1 cellular context compared by ENCODE assay signal in the genomic region with DNA sequence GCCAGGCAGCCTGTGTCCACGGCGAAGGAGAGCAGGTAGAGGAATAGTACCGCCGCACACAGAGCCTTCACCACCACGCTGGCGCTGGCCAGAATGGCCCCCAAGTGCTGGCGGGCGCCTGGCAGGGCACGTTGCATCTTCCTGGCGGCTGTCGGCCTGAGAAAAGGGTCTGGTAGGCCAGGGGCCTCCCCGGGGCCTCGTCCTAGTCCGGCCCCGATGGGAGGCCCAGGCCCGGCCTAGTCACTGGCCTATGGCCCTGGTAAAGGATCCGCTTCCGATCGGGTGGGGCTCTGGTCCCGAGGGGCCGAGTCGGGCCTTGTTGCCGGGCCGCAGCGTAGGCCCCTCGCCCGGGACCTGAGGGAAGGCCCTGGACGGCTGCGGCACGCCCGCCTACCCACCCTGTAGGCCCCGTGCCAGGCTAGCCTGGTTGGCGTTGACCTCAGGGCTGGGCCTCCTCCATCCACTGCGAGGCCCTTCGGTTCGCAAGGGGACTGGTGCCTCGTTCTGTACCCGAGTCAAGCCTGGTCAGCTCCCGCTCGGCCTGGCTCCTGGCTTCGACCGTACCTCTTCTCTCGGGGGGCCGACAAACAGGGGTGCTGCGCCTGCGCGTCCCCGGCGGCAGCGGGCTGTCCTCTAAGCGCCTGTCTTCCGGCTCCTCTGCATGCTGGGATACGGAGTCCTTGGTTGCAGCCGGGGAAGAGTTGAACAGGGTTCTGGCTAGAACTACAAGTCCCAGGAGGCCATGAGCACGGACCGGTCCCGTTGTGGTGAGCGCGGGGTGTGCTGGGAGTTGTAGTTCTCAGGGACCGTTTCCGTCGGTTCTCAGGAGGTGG.
TF ChIP-seq lines count a peak whose summit lies in the region.

TMEM115 (minus strand) TSS at position 595 of the 833 bp plus-strand sequence; CDS start at position 137, 458 bp downstream.

TF ChIP-seq in HepG2, 621 proteins besides CTCF, POLR2A, EP300 and RAD21 (continued from another document and continues in another):
- TF ChIP-seq PHF5A (CRISPR knock-in tag; IDR thresholded peaks at IDR 0.05; ENCODE audit: low read depth, unreplicated experiment) (peak; percentile 72), SKI (IDR thresholded peaks at IDR 0.05; ENCODE audit: partially characterized antibody) (no peak), GZF1 (CRISPR knock-in tag; IDR thresholded peaks at IDR 0.05) (peak; percentile 50; the same call in 1 of the 2 replicates), MXI1 (IDR thresholded peaks at IDR 0.05; ENCODE audit: borderline replicate concordance, low read depth, low read length) (peak; percentile 76; the same call in 1 of the 3 replicates), NFYB (CRISPR knock-in tag; IDR thresholded peaks at IDR 0.05) (peak; percentile 51; the same call in 1 of the 2 replicates), ZNF558 (CRISPR knock-in tag; IDR thresholded peaks at IDR 0.05; ENCODE audit: borderline replicate concordance) (peak; percentile 42; the same call in 1 of the 2 replicates), POLR2G (IDR thresholded peaks at IDR 0.05; ENCODE audit: low read depth, low read length) (peak; percentile 84), ZNF598 (CRISPR knock-in tag; IDR thresholded peaks at IDR 0.05; ENCODE audit: borderline replicate concordance) (peak; percentile 70; the same call in 1 of the 2 replicates), MIXL1 (CRISPR knock-in tag; IDR thresholded peaks at IDR 0.05) (no peak), KMT2A (CRISPR knock-in tag; IDR thresholded peaks at IDR 0.05) (peak; percentile 93), NFE2 (CRISPR knock-in tag; IDR thresholded peaks at IDR 0.05) (no peak), ZNF354B (CRISPR knock-in tag; IDR thresholded peaks at IDR 0.05) (no peak), ZNF552 (CRISPR knock-in tag; IDR thresholded peaks at IDR 0.05; ENCODE audit: borderline replicate concordance) (peak; percentile 87; the same call in 1 of the 2 replicates), ETV6 (CRISPR knock-in tag; conservative IDR thresholded peaks at IDR 0.05) (0 out of 2 replicates have a peak, but pooled peaks have one; percentile 18), SALL1 (CRISPR knock-in tag; IDR thresholded peaks at IDR 0.05) (peak; percentile 82), ZFP82 (CRISPR knock-in tag; IDR thresholded peaks at IDR 0.05; ENCODE audit: borderline replicate concordance) (peak; percentile 68; the same call in 1 of the 2 replicates), ZNF124 (CRISPR knock-in tag; IDR thresholded peaks at IDR 0.05) (no peak; the same call in 1 of the 2 replicates), POGZ (CRISPR knock-in tag; IDR thresholded peaks at IDR 0.05) (no peak; the same call in 1 of the 2 replicates), BHLHE40 (IDR thresholded peaks at IDR 0.05; ENCODE audit: low read length) (peak; percentile 23; the same call in 1 of the 2 replicates), ZNF572 (CRISPR knock-in tag; IDR thresholded peaks at IDR 0.05) (no peak), ZSCAN25 (CRISPR knock-in tag; IDR thresholded peaks at IDR 0.05) (0 out of 2 replicates have a peak, but pooled peaks have one; percentile 55), RBFOX2 (IDR thresholded peaks at IDR 0.05; ENCODE audit: low read depth, low read length) (peak; percentile 89), CHCHD3 (CRISPR knock-in tag; IDR thresholded peaks at IDR 0.05) (0 out of 2 replicates have a peak, but pooled peaks have one; percentile 39), ZNF446 (CRISPR knock-in tag; IDR thresholded peaks at IDR 0.05) (no peak; the same call in 1 of the 2 replicates), HMG20A (CRISPR knock-in tag; IDR thresholded peaks at IDR 0.05; ENCODE audit: borderline replicate concordance) (no peak), ELF3 (CRISPR knock-in tag; IDR thresholded peaks at IDR 0.05) (peak; percentile 92), ZNF839 (CRISPR knock-in tag; IDR thresholded peaks at IDR 0.05; ENCODE audit: borderline replicate concordance) (no peak), SP5 (CRISPR knock-in tag; IDR thresholded peaks at IDR 0.05; ENCODE audit: borderline replicate concordance, low read depth) (peak; percentile 8; the same call in 1 of the 2 replicates), POGK (CRISPR knock-in tag; conservative IDR thresholded peaks at IDR 0.05) (peak; percentile 92), ZNF564 (CRISPR knock-in tag; IDR thresholded peaks at IDR 0.05) (no peak), ZNF674 (CRISPR knock-in tag; IDR thresholded peaks at IDR 0.05; ENCODE audit: low read depth) (no peak; the same call in 1 of the 2 replicates), KLF15 (CRISPR knock-in tag; IDR thresholded peaks at IDR 0.05; ENCODE audit: borderline replicate concordance) (no peak), TAF1 (CRISPR knock-in tag; IDR thresholded peaks at IDR 0.05) (peak; percentile 79), KLF9 (CRISPR knock-in tag; IDR thresholded peaks at IDR 0.05; ENCODE audit: low read depth) (no peak), ARNT2 (CRISPR knock-in tag; IDR thresholded peaks at IDR 0.05; ENCODE audit: low read depth) (peak; percentile 87), ZZZ3 (CRISPR knock-in tag; IDR thresholded peaks at IDR 0.05; ENCODE audit: borderline replicate concordance) (peak; percentile 93; the same call in 1 of the 2 replicates), DNMT1 (CRISPR knock-in tag; IDR thresholded peaks at IDR 0.05) (peak; percentile 58; the same call in 1 of the 2 replicates), SPEN (CRISPR knock-in tag; IDR thresholded peaks at IDR 0.05; ENCODE audit: low read depth) (peak; percentile 97), DDIT3 (CRISPR knock-in tag; IDR thresholded peaks at IDR 0.05) (no peak), JDP2 (CRISPR knock-in tag; IDR thresholded peaks at IDR 0.05; ENCODE audit: borderline replicate concordance) (no peak), BRD4 (CRISPR knock-in tag; IDR thresholded peaks at IDR 0.05) (0 out of 2 replicates have a peak, but pooled peaks have one; percentile 82), ZNF619 (CRISPR knock-in tag; IDR thresholded peaks at IDR 0.05) (peak; percentile 72; the same call in 1 of the 2 replicates), SMAD9 (CRISPR knock-in tag; IDR thresholded peaks at IDR 0.05) (peak; percentile 35; the same call in 1 of the 2 replicates), ZNF331 (CRISPR knock-in tag; IDR thresholded peaks at IDR 0.05) (peak; percentile 54), ZFP36L2 (CRISPR knock-in tag; IDR thresholded peaks at IDR 0.05) (0 out of 2 replicates have a peak, but pooled peaks have one; percentile 67), FOSL2 (CRISPR knock-in tag; IDR thresholded peaks at IDR 0.05) (peak; percentile 26; the same call in 1 of the 2 replicates), MED1 (CRISPR knock-in tag; IDR thresholded peaks at IDR 0.05) (peak; percentile 59), YEATS4 (CRISPR knock-in tag; IDR thresholded peaks at IDR 0.05; ENCODE audit: borderline replicate concordance) (peak; percentile 67; the same call in 1 of the 2 replicates), ZNF615 (CRISPR knock-in tag; IDR thresholded peaks at IDR 0.05; ENCODE audit: borderline replicate concordance) (no peak), ZNF292 (CRISPR knock-in tag; IDR thresholded peaks at IDR 0.05; ENCODE audit: borderline replicate concordance, low read depth) (no peak), SP2 (CRISPR knock-in tag; IDR thresholded peaks at IDR 0.05) (0 out of 2 replicates have a peak, but pooled peaks have one; percentile 1), MTERF4 (CRISPR knock-in tag; IDR thresholded peaks at IDR 0.05) (no peak), TFDP2 (CRISPR knock-in tag; IDR thresholded peaks at IDR 0.05) (peak; percentile 42; the same call in 1 of the 2 replicates), FOXP4 (CRISPR knock-in tag; IDR thresholded peaks at IDR 0.05) (peak; percentile 32; the same call in 1 of the 2 replicates), ZNF350 (CRISPR knock-in tag; IDR thresholded peaks at IDR 0.05; ENCODE audit: borderline replicate concordance, low read depth) (peak; percentile 57), ADNP (CRISPR knock-in tag; IDR thresholded peaks at IDR 0.05) (no peak), RXRA (CRISPR knock-in tag; IDR thresholded peaks at IDR 0.05) (peak; percentile 43; the same call in 1 of the 2 replicates)
- TF ChIP-seq, protein P1, sequence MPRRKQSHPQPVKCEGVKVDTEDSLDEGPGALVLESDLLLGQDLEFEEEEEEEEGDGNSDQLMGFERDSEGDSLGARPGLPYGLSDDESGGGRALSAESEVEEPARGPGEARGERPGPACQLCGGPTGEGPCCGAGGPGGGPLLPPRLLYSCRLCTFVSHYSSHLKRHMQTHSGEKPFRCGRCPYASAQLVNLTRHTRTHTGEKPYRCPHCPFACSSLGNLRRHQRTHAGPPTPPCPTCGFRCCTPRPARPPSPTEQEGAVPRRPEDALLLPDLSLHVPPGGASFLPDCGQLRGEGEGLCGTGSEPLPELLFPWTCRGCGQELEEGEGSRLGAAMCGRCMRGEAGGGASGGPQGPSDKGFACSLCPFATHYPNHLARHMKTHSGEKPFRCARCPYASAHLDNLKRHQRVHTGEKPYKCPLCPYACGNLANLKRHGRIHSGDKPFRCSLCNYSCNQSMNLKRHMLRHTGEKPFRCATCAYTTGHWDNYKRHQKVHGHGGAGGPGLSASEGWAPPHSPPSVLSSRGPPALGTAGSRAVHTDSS (CRISPR knock-in tag; conservative IDR thresholded peaks at IDR 0.05): no peak
